In genomic region chr2:85534099-85534498, GRCh38 we compare ENCODE assay signal across 25 cellular contexts. TPM values are rescaled to one million over a fixed set of nuclear protein-coding genes. Genes with fewer than 3 reads are reported as not detected.
DNase-seq lines count a peak whose midpoint lies in the region; ATAC-seq and TF ChIP-seq lines count a peak whose summit lies in the region.
"Had no signal": no experiment of that assay in that cellular context is flagged by ENCODE, and none has a peak within 500 bp of the region (broad histone marks: within the 10 kb centered on the region; RNA-seq: fewer than 3 reads in every experiment).

No MANE protein-coding gene starts in this region.

- TF ChIP-seq POLR2A in transverse colon (IDR thresholded peaks at IDR 0.05) (no peak), gastroesophageal sphincter (IDR thresholded peaks at IDR 0.05) (no peak)

- in situ Hi-C loops in transverse colon (cut with MboI; ENCODE audit: low pct_ligation_motif_present in 1 of 4, low pct_unique_long_range_greater_than_20kb in 1 of 4, low sequenced_read_pairs in 3 of 4), result no loop called here

- no peaks in the 10 kb centered on the region for H3K27me3 Mint-ChIP-seq in dendritic cell treated with granulocyte-macrophage colony-stimulating factor and Interleukin-4, amounts not matched to agents 40 ng/mL and 50 ng/mL, for 4 days
- H3K27me3 Mint-ChIP-seq in nephron (ENCODE audit: low read depth), result peaks cover 1% of the 10 kb centered on the region
- H3K27me3 Mint-ChIP-seq in immature natural killer cell (ENCODE audit: low read depth in 3 of 3), result peaks cover 7 to 12% (median 12%) of the 10 kb centered on the region in 3 donors

- WGBS in transverse colon (ENCODE audit: low coverage in 1 of 2), 2 donors, result 74 to 100% methylated on average over 1 to 3 of the region's 3 CpGs
- WGBS in gastroesophageal sphincter (ENCODE audit: low coverage in 1 of 2), 2 donors, result 79 to 80% methylated on average over 1 to 3 of the region's 3 CpGs

- H3K4me3 ChIP-seq in HL-60 (replicated peaks; ENCODE audit: insufficient read depth, low read length) (no peak overlapping the region), transverse colon (no peak overlapping the region), gastroesophageal sphincter (no peak overlapping the region)

- H3K9me3 ChIP-seq in transverse colon, result no peaks in the 10 kb centered on the region
- no peaks in the 10 kb centered on the region for H3K9me3 ChIP-seq in gastroesophageal sphincter

- TF ChIP-seq EP300 in transverse colon (IDR thresholded peaks at IDR 0.05; ENCODE audit: low read depth) (no peak), gastroesophageal sphincter (IDR thresholded peaks at IDR 0.05) (no peak)

- peaks cover 33% of the 10 kb centered on the region for H3K4me1 Mint-ChIP-seq in dendritic cell treated with granulocyte-macrophage colony-stimulating factor and Interleukin-4, amounts not matched to agents 40 ng/mL and 50 ng/mL, for 4 days (ENCODE audit: low read depth)
- H3K4me1 Mint-ChIP-seq in nephron (peaks cover 26% of the 10 kb centered on the region), immature natural killer cell (peaks cover 12 to 21% of the 10 kb centered on the region in 2 donors)

- H3K27ac ChIP-seq in HL-60 (replicated peaks), result peak overlapping the region; percentile 54
- H3K27ac ChIP-seq in transverse colon, result peak overlapping the region in 3 of 4 donors; percentile 14 to 38 (median 21)
- peak overlapping the region in 2 of 4 donors; percentile 11 to 98 for H3K27ac ChIP-seq in gastroesophageal sphincter

- H3K27me3 ChIP-seq in HL-60 (ENCODE audit: insufficient read depth, poor library complexity, severe bottlenecking), result no peaks in the 10 kb centered on the region
- H3K27me3 ChIP-seq in transverse colon, result no peaks in the 10 kb centered on the region
- H3K27me3 ChIP-seq in gastroesophageal sphincter, result no peaks in the 10 kb centered on the region

- TF ChIP-seq CTCF in HL-60 (IDR thresholded peaks at IDR 0.05; ENCODE audit: insufficient read depth, low read length) (no peak), nephron (IDR thresholded peaks at IDR 0.05; ENCODE audit: unreplicated experiment in 3 of 3) (no peak), transverse colon (IDR thresholded peaks at IDR 0.05) (no peak), gastroesophageal sphincter (IDR thresholded peaks at IDR 0.05) (no peak)

- peak overlapping the region; percentile 59 for H3K27ac Mint-ChIP-seq in dendritic cell treated with granulocyte-macrophage colony-stimulating factor and Interleukin-4, amounts not matched to agents 40 ng/mL and 50 ng/mL, for 4 days
- H3K27ac Mint-ChIP-seq in nephron (peak overlapping the region in 2 of 3 experiments; percentile 30 to 100), immature natural killer cell (no peak overlapping the region)
- H3K27ac Mint-ChIP-seq: B cell had no signal

- DNase-seq in HL-60 (ENCODE audit: low read depth in 1 of 2, low spot score in 1 of 2), result no peak
- no peak for DNase-seq in transverse colon
- DNase-seq in SIG-M5 (lab: John Stamatoyannopoulos, UW), result no peak
- no peak for DNase-seq in immature natural killer cell
- DNase-seq: CD4-positive, CD25-positive, alpha-beta regulatory T cell; DMS153; DND-41; GOT3; HCEC 1CT; Karpas-422; NCI-H1105; NCI-H1436 treated with DMSO at 0.1 percent for 48 hours; NCI-H187 treated with DMSO at 0.1 percent for 48 hours; NCI-H446 treated with DMSO at 0.1 percent for 48 hours; NCI-H526; NCI-H82; NK-92 treated with Interleukin-12 subunit alpha and Interleukin-12 subunit beta, amount 100 ng/mL, for 24 hours; PC-3; Right ventricle myocardium superior had no signal

- H3K9me3 Mint-ChIP-seq in dendritic cell treated with granulocyte-macrophage colony-stimulating factor and Interleukin-4, amounts not matched to agents 40 ng/mL and 50 ng/mL, for 4 days, result no peaks in the 10 kb centered on the region
- H3K9me3 Mint-ChIP-seq in nephron (no peaks in the 10 kb centered on the region), immature natural killer cell (no peaks in the 10 kb centered on the region)
- H3K9me3 Mint-ChIP-seq: CD4-positive, CD25-positive, alpha-beta regulatory T cell had no signal

- intact Hi-C loops in dendritic cell treated with granulocyte-macrophage colony-stimulating factor and Interleukin-4, amounts not matched to agents 40 ng/mL and 50 ng/mL, for 4 days (cut with micrococcal nuclease), result no loop called here
- intact Hi-C loops in transverse colon (cut with DNase I; ENCODE audit: low total_unique reads), result no loop called here

- ATAC-seq in gastroesophageal sphincter, result no peak
- ATAC-seq: HepG2, PC-3 had no signal

- H3K36me3 ChIP-seq in transverse colon (no peaks in the 10 kb centered on the region), gastroesophageal sphincter (no peaks in the 10 kb centered on the region)

- H3K4me3 Mint-ChIP-seq in dendritic cell treated with granulocyte-macrophage colony-stimulating factor and Interleukin-4, amounts not matched to agents 40 ng/mL and 50 ng/mL, for 4 days, result no peak overlapping the region
- H3K4me3 Mint-ChIP-seq in nephron (no peak overlapping the region), immature natural killer cell (no peak overlapping the region)
- H3K4me3 Mint-ChIP-seq: B cell had no signal

- H3K36me3 Mint-ChIP-seq in dendritic cell treated with granulocyte-macrophage colony-stimulating factor and Interleukin-4, amounts not matched to agents 40 ng/mL and 50 ng/mL, for 4 days (ENCODE audit: low read depth), result peaks cover 23% of the 10 kb centered on the region
- H3K36me3 Mint-ChIP-seq in nephron (ENCODE audit: low read depth) (no peaks in the 10 kb centered on the region), immature natural killer cell (no peaks in the 10 kb centered on the region)
- H3K36me3 Mint-ChIP-seq: CD4-positive, CD25-positive, alpha-beta regulatory T cell had no signal

- peaks cover 12 to 32% (median 16%) of the 10 kb centered on the region in 4 donors for H3K4me1 ChIP-seq in transverse colon
- peaks cover 4 to 18% (median 5%) of the 10 kb centered on the region in 3 donors for H3K4me1 ChIP-seq in gastroesophageal sphincter

RNA-seq across cellular contexts. Expression of gene MAT2A, which starts 4.9 kb away (rescaled TPM):
- total RNA-seq in transverse colon (100 to 1,000 TPM in 3 of 4 donors, 10 to 100 TPM in 1; 66.2 to 185 (median 142) TPM), gastroesophageal sphincter (100 to 1,000 TPM in 2 of 4 donors, 10 to 100 TPM in 2; 68.5 to 295 (median 130) TPM)
- 100 to 1,000 TPM in 1 of 3 donors, 10 to 100 TPM in 2; 46.5 to 115 (median 63.9) TPM for polyA plus RNA-seq in immature natural killer cell

RNA-seq across cellular contexts. Expression of gene GGCX, which starts 27.2 kb away (rescaled TPM):
- total RNA-seq in transverse colon (10 to 100 TPM in 3 of 4 donors, 1 to 10 TPM in 1; 7.9 to 31.3 (median 23.5) TPM), gastroesophageal sphincter (10 to 100 TPM; 16.2 to 29.3 (median 24.3) TPM)
- 10 to 100 TPM; 11.4 to 31.7 (median 21.0) TPM for polyA plus RNA-seq in immature natural killer cell

RNA-seq across cellular contexts. Expression of gene VAMP8, which starts 43.3 kb away (rescaled TPM):
- total RNA-seq in transverse colon, result 100 to 1,000 TPM in 3 of 4 donors, 10 to 100 TPM in 1; 10.5 to 186 (median 147) TPM
- total RNA-seq in gastroesophageal sphincter, result 10 to 100 TPM in 2 of 4 donors, 1 to 10 TPM in 1, not detected in 1; 4.9 to 30.5 (median 13.6) TPM
- 100 to 1,000 TPM; 457 to 687 (median 617) TPM for polyA plus RNA-seq in immature natural killer cell

RNA-seq across cellular contexts. Expression of gene VAMP5, which starts 50.1 kb away (rescaled TPM):
- total RNA-seq in transverse colon (10 to 100 TPM in 2 of 4 donors, 1 to 10 TPM in 1, not detected in 1; 9.4 to 26.9 (median 17.1) TPM), gastroesophageal sphincter (10 to 100 TPM; 37.6 to 56.5 (median 51.2) TPM)
- polyA plus RNA-seq in immature natural killer cell, result 100 to 1,000 TPM; 154 to 219 (median 201) TPM
- total RNA-seq: SK-MEL-5 had no signal

Comparison
In these comparisons a context has a peak if more than half of its experiments do, and no peak if none do; other contexts are left out.
1. H3K27ac Mint-ChIP-seq: peak in dendritic cell treated with granulocyte-macrophage colony-stimulating factor and Interleukin-4, amounts not matched to agents 40 ng/mL and 50 ng/mL, for 4 days (single experiment) and nephron (2 of 3); none in immature natural killer cell (0 of 6).